Comparison of ENCODE assay signal across 8 cellular contexts in genomic region chr6:72182337-72183246, GRCh38.
A peak's percentile ranks its signal among the peaks of the same experiment; 100 is the strongest.
DNase-seq lines count a peak whose midpoint lies in the region; ATAC-seq and TF ChIP-seq lines count a peak whose summit lies in the region.

No MANE protein-coding gene starts in this region.

- H4K20me1 ChIP-seq in osteoblast (ENCODE audit: insufficient read depth, low read length), result no peaks in the 10 kb centered on the region

- H3K27me3 ChIP-seq in BJ (ENCODE audit: control insufficient read depth, insufficient read depth, low read length) (peaks cover 20% of the 10 kb centered on the region), foreskin keratinocyte (peaks cover 74% of the 10 kb centered on the region), osteoblast (ENCODE audit: insufficient read depth, low read length) (peaks cover 52% of the 10 kb centered on the region)

- DNase-seq in BJ (ENCODE audit: low read depth), result no peak
- DNase-seq in foreskin keratinocyte, result peak; percentile 17 to 20
- DNase-seq in osteoblast (ENCODE audit: insufficient read length, low spot score, missing footprints), result peak; percentile 51
- DNase-seq in A172 (ENCODE audit: low spot score), result no peak
- no peak for DNase-seq in NCI-H446 (lab: John Stamatoyannopoulos, UW)

- POLR2A ChIA-PET in BJ (lab: Charles Lee), result interaction anchor here (0.7 kb wide), 1 partner anchor 167 kb away, joined by 3 read pairs; no protein-coding TSS in a partner anchor

- H3K36me3 ChIP-seq in BJ (ENCODE audit: control insufficient read depth, insufficient read depth, low read length) (no peaks in the 10 kb centered on the region), osteoblast (ENCODE audit: insufficient read depth, low read length) (no peaks in the 10 kb centered on the region)

- H3K4me2 ChIP-seq in osteoblast (ENCODE audit: insufficient read depth, low read length), result peak overlapping the region; percentile 84

- H3K4me1 ChIP-seq in foreskin keratinocyte (no peaks in the 10 kb centered on the region), osteoblast (ENCODE audit: insufficient read depth, low read length) (peaks cover 6% of the 10 kb centered on the region)

- no peaks in the 10 kb centered on the region for H3K9me3 ChIP-seq in osteoblast (ENCODE audit: low read depth, low read length)

- H3K4me3 ChIP-seq in BJ (ENCODE audit: low read depth, low read length) (peak overlapping the region; percentile 43), osteoblast (ENCODE audit: insufficient read depth, low read length) (peak overlapping the region; percentile 71)

- no peaks in the 10 kb centered on the region for H3K79me2 ChIP-seq in osteoblast (ENCODE audit: insufficient read depth, low read length)

- H3K27ac ChIP-seq in foreskin keratinocyte (no peak overlapping the region), osteoblast (ENCODE audit: low read depth, low read length) (no peak overlapping the region)

- CTCF ChIA-PET in BJ (lab: Yijun Ruan, JAX), result interaction anchor here (0.6 kb wide), 1 partner anchor 229 kb away, joined by 4 read pairs; no protein-coding TSS in a partner anchor

- ATAC-seq in GM18909 (IDR thresholded peaks at IDR 0.05; ENCODE audit: poor library complexity, unreplicated experiment), result peak; percentile 70
- ATAC-seq in HG03432 (IDR thresholded peaks at IDR 0.05; ENCODE audit: unreplicated experiment), result peak; percentile 74
- ATAC-seq in SK-N-SH treated with all-trans-retinoic acid at 6 μM for 48 hours, result peak; percentile 82
- ATAC-seq in foreskin keratinocyte, result peak; percentile 96

- H2AFZ ChIP-seq in osteoblast (ENCODE audit: low read length), result peak overlapping the region; percentile 93

- TF ChIP-seq CTCF in BJ (IDR thresholded peaks at IDR 0.05; ENCODE audit: insufficient read depth, low read depth, low read length) (no peak), foreskin keratinocyte (conservative IDR thresholded peaks at IDR 0.05) (no peak), osteoblast (IDR thresholded peaks at IDR 0.05; ENCODE audit: extremely low read depth, low read depth, low read length) (no peak)

TF ChIP-seq in SK-N-SH treated with all-trans-retinoic acid at 6 μM for 48 hours, 23 proteins besides CTCF, POLR2A, EP300 and RAD21:
- no peak for TF ChIP-seq TOX (CRISPR knock-in tag; IDR thresholded peaks at IDR 0.05; ENCODE audit: borderline replicate concordance)
- no peak for TF ChIP-seq RARB (CRISPR knock-in tag; IDR thresholded peaks at IDR 0.05)
- no peak for TF ChIP-seq ZNF8 (CRISPR knock-in tag; IDR thresholded peaks at IDR 0.05)
- no peak for TF ChIP-seq SNAI2 (CRISPR knock-in tag; IDR thresholded peaks at IDR 0.05)

Comparison
In these comparisons a context has a peak if more than half of its experiments do, and no peak if none do; other contexts are left out.
1. DNase-seq: peak in foreskin keratinocyte (2 of 2) and osteoblast (single experiment); none in BJ (single experiment), A172 (single experiment) and NCI-H446 (0 of 2).
2. Peak in every context shown above with its lines, with median percentiles within 50 percentile points of each other: ATAC-seq.